In genomic region chr21:23452384-23453083, GRCh38 we compare ENCODE assay signal across 7 cellular contexts.
DNase-seq lines count a peak whose midpoint lies in the region; ATAC-seq and TF ChIP-seq lines count a peak whose summit lies in the region.

No MANE protein-coding gene starts in this region.

- H3K4me3 Mint-ChIP-seq in neural crest cell: peak overlapping the region; percentile 50

- peak; percentile 31 for DNase-seq in RPMI8226
- peak; percentile 33 for DNase-seq in neural crest cell (ENCODE audit: low read depth, low spot score)
- no peak for DNase-seq in HPDE6-E6E7 (ENCODE audit: extremely low spot score)
- no peak for DNase-seq in NCI-H345 treated with DMSO at 0.1 percent for 48 hours (lab: John Stamatoyannopoulos, UW; ENCODE audit: unreplicated experiment)
- no peak for DNase-seq in NCI-H2107 treated with DMSO at 0.1 percent for 48 hours (lab: John Stamatoyannopoulos, UW; ENCODE audit: unreplicated experiment)

- H3K27me3 Mint-ChIP-seq in neural crest cell (ENCODE audit: low read depth): no peaks in the 10 kb centered on the region

- no peaks in the 10 kb centered on the region for H3K9me3 Mint-ChIP-seq in neural crest cell

- ATAC-seq in GM18907 (IDR thresholded peaks at IDR 0.05; ENCODE audit: unreplicated experiment): peak; percentile 50
- ATAC-seq in HG02840 (IDR thresholded peaks at IDR 0.05; ENCODE audit: low FRiP score, unreplicated experiment): peak; percentile 62

- TF ChIP-seq CTCF in neural crest cell (conservative IDR thresholded peaks at IDR 0.05): peak; percentile 62

- H3K36me3 Mint-ChIP-seq in neural crest cell (ENCODE audit: low read depth): no peaks in the 10 kb centered on the region

- H3K4me1 Mint-ChIP-seq in neural crest cell: no peaks in the 10 kb centered on the region

- H3K27ac Mint-ChIP-seq in neural crest cell (ENCODE audit: unreplicated experiment): no peak overlapping the region

Comparison
In these comparisons a context has a peak if more than half of its experiments do, and no peak if none do; other contexts are left out.
1. DNase-seq: peak in RPMI8226 (single experiment) and neural crest cell (single experiment); none in HPDE6-E6E7 (single experiment), NCI-H345 treated with DMSO at 0.1 percent for 48 hours (single experiment) and NCI-H2107 treated with DMSO at 0.1 percent for 48 hours (single experiment).